In the genomic region with DNA sequence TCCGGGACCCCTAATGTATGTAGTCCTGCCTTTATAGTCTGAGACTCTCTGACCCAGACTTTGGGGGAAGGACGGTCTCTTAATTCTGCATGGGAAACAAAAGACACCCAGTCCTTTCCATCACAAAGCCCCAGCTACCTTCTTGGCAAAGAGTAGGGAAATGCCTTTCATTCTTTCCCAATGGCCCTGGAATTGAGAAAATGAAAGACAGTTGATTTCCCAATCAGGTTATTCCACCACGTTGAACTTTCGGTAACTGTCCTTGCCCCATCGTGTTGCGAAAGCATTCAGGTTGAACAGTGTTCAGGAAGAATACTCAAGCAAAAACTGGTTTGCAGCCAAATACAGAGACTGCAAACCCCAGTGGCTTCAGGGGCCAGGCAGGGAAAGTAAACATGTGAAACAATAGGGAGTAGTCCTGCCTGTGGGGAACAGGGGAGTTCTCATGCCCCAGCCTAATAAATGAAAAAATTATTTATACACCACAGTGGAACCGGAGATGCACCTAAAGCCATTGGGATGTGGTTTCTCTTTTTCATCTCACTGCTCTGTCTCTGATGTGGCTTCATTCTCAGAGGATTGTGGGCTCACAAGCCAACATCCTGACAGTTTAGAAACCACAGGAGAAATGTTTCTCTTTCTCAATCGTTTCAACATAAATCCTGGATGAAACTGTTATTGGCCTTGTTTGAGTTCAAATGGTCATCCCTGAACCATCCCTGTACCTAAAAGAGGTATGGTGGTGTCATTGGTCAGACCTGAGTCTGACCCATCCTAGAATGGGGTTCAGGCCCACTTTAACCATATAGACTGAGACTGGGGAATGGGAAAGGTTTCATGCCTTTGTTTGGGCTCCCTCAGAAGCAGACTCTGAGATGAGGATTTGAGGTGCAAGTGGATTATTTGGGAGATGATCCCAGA, we compare ENCODE assay signal across 1 cellular context.
TF ChIP-seq lines count a peak whose summit lies in the region.

No MANE protein-coding gene starts in this region.

TF ChIP-seq in HepG2, 621 proteins besides CTCF, POLR2A, EP300 and RAD21 (continued from another document and continues in another):
- peak; percentile 99 for TF ChIP-seq SALL1 (CRISPR knock-in tag; IDR thresholded peaks at IDR 0.05)
- peak; percentile 99 for TF ChIP-seq ZSCAN9 (CRISPR knock-in tag; IDR thresholded peaks at IDR 0.05; ENCODE audit: borderline replicate concordance)
- TF ChIP-seq, protein P1, sequence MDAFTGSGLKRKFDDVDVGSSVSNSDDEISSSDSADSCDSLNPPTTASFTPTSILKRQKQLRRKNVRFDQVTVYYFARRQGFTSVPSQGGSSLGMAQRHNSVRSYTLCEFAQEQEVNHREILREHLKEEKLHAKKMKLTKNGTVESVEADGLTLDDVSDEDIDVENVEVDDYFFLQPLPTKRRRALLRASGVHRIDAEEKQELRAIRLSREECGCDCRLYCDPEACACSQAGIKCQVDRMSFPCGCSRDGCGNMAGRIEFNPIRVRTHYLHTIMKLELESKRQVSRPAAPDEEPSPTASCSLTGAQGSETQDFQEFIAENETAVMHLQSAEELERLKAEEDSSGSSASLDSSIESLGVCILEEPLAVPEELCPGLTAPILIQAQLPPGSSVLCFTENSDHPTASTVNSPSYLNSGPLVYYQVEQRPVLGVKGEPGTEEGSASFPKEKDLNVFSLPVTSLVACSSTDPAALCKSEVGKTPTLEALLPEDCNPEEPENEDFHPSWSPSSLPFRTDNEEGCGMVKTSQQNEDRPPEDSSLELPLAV (CRISPR knock-in tag; conservative IDR thresholded peaks at IDR 0.05; ENCODE audit: low read depth): no peak
- TF ChIP-seq ADNP (CRISPR knock-in tag; IDR thresholded peaks at IDR 0.05): no peak
- no peak; the same call in 1 of the 2 replicates for TF ChIP-seq ZC3H4 (CRISPR knock-in tag; IDR thresholded peaks at IDR 0.05; ENCODE audit: borderline replicate concordance)
- TF ChIP-seq ZNF530 (CRISPR knock-in tag; IDR thresholded peaks at IDR 0.05; ENCODE audit: low read depth): no peak
- TF ChIP-seq, protein P2, sequence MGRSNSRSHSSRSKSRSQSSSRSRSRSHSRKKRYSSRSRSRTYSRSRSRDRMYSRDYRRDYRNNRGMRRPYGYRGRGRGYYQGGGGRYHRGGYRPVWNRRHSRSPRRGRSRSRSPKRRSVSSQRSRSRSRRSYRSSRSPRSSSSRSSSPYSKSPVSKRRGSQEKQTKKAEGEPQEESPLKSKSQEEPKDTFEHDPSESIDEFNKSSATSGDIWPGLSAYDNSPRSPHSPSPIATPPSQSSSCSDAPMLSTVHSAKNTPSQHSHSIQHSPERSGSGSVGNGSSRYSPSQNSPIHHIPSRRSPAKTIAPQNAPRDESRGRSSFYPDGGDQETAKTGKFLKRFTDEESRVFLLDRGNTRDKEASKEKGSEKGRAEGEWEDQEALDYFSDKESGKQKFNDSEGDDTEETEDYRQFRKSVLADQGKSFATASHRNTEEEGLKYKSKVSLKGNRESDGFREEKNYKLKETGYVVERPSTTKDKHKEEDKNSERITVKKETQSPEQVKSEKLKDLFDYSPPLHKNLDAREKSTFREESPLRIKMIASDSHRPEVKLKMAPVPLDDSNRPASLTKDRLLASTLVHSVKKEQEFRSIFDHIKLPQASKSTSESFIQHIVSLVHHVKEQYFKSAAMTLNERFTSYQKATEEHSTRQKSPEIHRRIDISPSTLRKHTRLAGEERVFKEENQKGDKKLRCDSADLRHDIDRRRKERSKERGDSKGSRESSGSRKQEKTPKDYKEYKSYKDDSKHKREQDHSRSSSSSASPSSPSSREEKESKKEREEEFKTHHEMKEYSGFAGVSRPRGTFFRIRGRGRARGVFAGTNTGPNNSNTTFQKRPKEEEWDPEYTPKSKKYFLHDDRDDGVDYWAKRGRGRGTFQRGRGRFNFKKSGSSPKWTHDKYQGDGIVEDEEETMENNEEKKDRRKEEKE (IDR thresholded peaks at IDR 0.05): no peak
- peak; percentile 93 for TF ChIP-seq ESRRA (CRISPR knock-in tag; IDR thresholded peaks at IDR 0.05; ENCODE audit: low read depth)
- TF ChIP-seq LCORL (IDR thresholded peaks at IDR 0.05): peak; percentile 99
- TF ChIP-seq LCORL (CRISPR knock-in tag; IDR thresholded peaks at IDR 0.05): peak; percentile 100
- TF ChIP-seq BHLHE40 (IDR thresholded peaks at IDR 0.05; ENCODE audit: low read length): peak; percentile 31; the same call in 1 of the 2 replicates
- TF ChIP-seq, protein P3, sequence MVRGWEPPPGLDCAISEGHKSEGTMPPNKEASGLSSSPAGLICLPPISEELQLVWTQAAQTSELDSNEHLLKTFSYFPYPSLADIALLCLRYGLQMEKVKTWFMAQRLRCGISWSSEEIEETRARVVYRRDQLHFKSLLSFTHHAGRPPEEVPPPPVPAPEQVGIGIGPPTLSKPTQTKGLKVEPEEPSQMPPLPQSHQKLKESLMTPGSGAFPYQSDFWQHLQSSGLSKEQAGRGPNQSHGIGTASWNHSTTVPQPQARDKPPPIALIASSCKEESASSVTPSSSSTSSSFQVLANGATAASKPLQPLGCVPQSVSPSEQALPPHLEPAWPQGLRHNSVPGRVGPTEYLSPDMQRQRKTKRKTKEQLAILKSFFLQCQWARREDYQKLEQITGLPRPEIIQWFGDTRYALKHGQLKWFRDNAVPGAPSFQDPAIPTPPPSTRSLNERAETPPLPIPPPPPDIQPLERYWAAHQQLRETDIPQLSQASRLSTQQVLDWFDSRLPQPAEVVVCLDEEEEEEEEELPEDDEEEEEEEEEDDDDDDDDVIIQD (CRISPR knock-in tag; IDR thresholded peaks at IDR 0.05; ENCODE audit: low read depth): peak; percentile 99
- TF ChIP-seq RXRA (CRISPR knock-in tag; IDR thresholded peaks at IDR 0.05): peak; percentile 98; the same call in 1 of the 2 replicates
- no peak for TF ChIP-seq ZNF382 (CRISPR knock-in tag; IDR thresholded peaks at IDR 0.05; ENCODE audit: borderline replicate concordance)
- peak; percentile 83 for TF ChIP-seq GATAD1 (CRISPR knock-in tag; IDR thresholded peaks at IDR 0.05)
- no peak for TF ChIP-seq RFX1 (IDR thresholded peaks at IDR 0.05)
- TF ChIP-seq, protein P4, sequence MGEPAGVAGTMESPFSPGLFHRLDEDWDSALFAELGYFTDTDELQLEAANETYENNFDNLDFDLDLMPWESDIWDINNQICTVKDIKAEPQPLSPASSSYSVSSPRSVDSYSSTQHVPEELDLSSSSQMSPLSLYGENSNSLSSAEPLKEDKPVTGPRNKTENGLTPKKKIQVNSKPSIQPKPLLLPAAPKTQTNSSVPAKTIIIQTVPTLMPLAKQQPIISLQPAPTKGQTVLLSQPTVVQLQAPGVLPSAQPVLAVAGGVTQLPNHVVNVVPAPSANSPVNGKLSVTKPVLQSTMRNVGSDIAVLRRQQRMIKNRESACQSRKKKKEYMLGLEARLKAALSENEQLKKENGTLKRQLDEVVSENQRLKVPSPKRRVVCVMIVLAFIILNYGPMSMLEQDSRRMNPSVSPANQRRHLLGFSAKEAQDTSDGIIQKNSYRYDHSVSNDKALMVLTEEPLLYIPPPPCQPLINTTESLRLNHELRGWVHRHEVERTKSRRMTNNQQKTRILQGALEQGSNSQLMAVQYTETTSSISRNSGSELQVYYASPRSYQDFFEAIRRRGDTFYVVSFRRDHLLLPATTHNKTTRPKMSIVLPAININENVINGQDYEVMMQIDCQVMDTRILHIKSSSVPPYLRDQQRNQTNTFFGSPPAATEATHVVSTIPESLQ (CRISPR knock-in tag; conservative IDR thresholded peaks at IDR 0.05): peak; percentile 95; the same call in 1 of the 2 replicates
- TF ChIP-seq ZNF605 (CRISPR knock-in tag; IDR thresholded peaks at IDR 0.05): peak; percentile 91
- TF ChIP-seq CEBPG (CRISPR knock-in tag; IDR thresholded peaks at IDR 0.05): peak; percentile 100
- TF ChIP-seq JUN (CRISPR knock-in tag; IDR thresholded peaks at IDR 0.05): no peak; the same call in 1 of the 2 replicates
- TF ChIP-seq ZNF34 (CRISPR knock-in tag; IDR thresholded peaks at IDR 0.05; ENCODE audit: borderline replicate concordance): peak; percentile 99
- peak; percentile 95; the same call in 1 of the 2 replicates for TF ChIP-seq ZNF232 (CRISPR knock-in tag; IDR thresholded peaks at IDR 0.05; ENCODE audit: borderline replicate concordance)
- no peak for TF ChIP-seq AGO2 (optimal IDR thresholded peaks at IDR 0.05; ENCODE audit: low read depth, low read length)
- TF ChIP-seq RCOR2 (CRISPR knock-in tag; IDR thresholded peaks at IDR 0.05): peak; percentile 100
- peak; percentile 92; the same call in 1 of the 2 replicates for TF ChIP-seq NCOA5 (CRISPR knock-in tag; IDR thresholded peaks at IDR 0.05)
- peak; percentile 85 for TF ChIP-seq ZSCAN25 (CRISPR knock-in tag; IDR thresholded peaks at IDR 0.05)
- TF ChIP-seq KAT8 (CRISPR knock-in tag; IDR thresholded peaks at IDR 0.05): peak; percentile 97
- TF ChIP-seq, protein P5, sequence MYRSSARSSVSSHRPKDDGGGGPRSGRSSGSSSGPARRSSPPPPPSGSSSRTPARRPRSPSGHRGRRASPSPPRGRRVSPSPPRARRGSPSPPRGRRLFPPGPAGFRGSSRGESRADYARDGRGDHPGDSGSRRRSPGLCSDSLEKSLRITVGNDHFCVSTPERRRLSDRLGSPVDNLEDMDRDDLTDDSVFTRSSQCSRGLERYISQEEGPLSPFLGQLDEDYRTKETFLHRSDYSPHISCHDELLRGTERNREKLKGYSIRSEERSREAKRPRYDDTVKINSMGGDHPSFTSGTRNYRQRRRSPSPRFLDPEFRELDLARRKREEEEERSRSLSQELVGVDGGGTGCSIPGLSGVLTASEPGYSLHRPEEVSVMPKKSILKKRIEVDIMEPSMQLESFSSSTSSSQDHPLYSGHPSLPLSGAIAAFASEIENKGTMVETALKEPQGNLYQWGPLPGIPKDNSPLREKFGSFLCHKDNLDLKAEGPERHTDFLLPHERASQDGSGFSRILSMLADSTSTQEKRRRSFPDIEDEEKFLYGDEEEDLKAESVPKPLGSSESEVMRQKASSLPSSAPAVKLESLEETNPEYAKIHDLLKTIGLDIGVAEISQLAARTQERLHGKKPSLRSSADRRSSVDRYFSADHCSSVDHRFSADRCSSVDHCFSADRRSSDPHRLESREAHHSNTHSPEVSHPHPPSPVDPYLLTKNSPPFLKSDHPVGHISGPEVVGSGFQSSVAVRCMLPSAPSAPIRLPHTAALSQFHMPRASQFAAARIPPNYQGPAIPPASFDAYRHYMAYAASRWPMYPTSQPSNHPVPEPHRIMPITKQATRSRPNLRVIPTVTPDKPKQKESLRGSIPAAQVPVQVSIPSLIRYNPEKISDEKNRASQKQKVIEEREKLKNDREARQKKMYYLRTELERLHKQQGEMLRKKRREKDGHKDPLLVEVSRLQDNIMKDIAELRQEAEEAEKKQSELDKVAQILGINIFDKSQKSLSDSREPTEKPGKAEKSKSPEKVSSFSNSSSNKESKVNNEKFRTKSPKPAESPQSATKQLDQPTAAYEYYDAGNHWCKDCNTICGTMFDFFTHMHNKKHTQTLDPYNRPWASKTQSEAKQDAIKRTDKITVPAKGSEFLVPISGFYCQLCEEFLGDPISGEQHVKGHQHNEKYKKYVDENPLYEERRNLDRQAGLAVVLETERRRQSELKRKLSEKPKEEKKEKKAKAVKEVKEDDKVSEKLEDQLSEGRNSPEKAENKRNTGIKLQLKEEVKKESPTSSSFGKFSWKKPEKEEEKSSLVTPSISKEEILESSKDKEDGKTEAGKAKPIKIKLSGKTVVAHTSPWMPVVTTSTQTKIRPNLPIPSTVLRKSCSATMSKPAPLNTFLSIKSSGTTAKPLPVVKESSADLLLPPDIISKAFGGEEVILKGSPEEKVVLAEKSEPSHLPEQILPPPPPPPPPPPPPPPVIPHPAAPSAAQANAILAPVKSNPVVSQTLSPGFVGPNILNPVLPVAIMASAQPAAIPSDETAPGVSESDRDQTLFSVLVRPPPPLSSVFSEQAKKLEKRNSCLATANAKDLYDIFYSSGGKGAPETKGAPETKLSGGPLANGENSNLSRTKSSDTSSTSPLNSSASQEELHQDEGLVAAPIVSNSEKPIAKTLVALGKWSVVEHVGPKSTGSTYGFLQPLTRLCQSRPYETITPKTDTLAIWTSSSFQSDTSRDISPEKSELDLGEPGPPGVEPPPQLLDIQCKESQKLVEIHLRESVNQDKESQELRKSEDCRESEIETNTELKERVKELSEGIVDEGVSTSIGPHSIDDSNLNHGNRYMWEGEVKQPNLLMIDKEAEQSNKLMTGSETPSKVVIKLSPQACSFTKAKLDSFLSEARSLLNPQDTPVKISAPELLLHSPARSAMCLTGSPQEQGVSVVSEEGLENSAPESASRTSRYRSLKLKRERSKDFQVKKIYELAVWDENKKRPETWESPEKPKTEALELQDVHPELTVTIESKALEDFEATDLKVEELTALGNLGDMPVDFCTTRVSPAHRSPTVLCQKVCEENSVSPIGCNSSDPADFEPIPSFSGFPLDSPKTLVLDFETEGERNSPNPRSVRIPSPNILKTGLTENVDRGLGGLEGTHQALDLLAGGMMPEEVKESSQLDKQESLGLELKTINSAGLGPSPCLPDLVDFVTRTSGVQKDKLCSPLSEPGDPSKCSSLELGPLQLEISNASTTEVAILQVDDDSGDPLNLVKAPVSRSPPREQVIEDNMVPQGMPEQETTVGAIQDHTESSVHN (CRISPR knock-in tag; IDR thresholded peaks at IDR 0.05): peak; percentile 96
- TF ChIP-seq ZNF180 (CRISPR knock-in tag; IDR thresholded peaks at IDR 0.05; ENCODE audit: borderline replicate concordance, low read depth): no peak
- peak; percentile 98 for TF ChIP-seq SAP130 (CRISPR knock-in tag; IDR thresholded peaks at IDR 0.05; ENCODE audit: low read depth)
- TF ChIP-seq ZNF30 (CRISPR knock-in tag; IDR thresholded peaks at IDR 0.05): no peak
- TF ChIP-seq, protein P6, sequence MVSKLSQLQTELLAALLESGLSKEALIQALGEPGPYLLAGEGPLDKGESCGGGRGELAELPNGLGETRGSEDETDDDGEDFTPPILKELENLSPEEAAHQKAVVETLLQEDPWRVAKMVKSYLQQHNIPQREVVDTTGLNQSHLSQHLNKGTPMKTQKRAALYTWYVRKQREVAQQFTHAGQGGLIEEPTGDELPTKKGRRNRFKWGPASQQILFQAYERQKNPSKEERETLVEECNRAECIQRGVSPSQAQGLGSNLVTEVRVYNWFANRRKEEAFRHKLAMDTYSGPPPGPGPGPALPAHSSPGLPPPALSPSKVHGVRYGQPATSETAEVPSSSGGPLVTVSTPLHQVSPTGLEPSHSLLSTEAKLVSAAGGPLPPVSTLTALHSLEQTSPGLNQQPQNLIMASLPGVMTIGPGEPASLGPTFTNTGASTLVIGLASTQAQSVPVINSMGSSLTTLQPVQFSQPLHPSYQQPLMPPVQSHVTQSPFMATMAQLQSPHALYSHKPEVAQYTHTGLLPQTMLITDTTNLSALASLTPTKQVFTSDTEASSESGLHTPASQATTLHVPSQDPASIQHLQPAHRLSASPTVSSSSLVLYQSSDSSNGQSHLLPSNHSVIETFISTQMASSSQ (IDR thresholded peaks at IDR 0.05; ENCODE audit: low read depth): peak; percentile 91
- TF ChIP-seq, protein P6 (CRISPR knock-in tag; IDR thresholded peaks at IDR 0.05; ENCODE audit: borderline replicate concordance): peak; percentile 96
- peak; percentile 97 for TF ChIP-seq ZNF552 (CRISPR knock-in tag; IDR thresholded peaks at IDR 0.05; ENCODE audit: borderline replicate concordance)
- TF ChIP-seq ARNT2 (CRISPR knock-in tag; IDR thresholded peaks at IDR 0.05; ENCODE audit: low read depth): peak; percentile 98
- no peak for TF ChIP-seq RBFOX2 (IDR thresholded peaks at IDR 0.05; ENCODE audit: low read depth, low read length)
